In genomic region chr3:161096771-161097367, GRCh38 we compare ENCODE assay signal across 10 cellular contexts. TPM values are rescaled to one million over a fixed set of nuclear protein-coding genes. Genes with fewer than 3 reads are reported as not detected.
DNase-seq lines count a peak whose midpoint lies in the region; ATAC-seq and TF ChIP-seq lines count a peak whose summit lies in the region.
"Had no signal": no experiment of that assay in that cellular context is flagged by ENCODE, and none has a peak within 500 bp of the region (broad histone marks: within the 10 kb centered on the region; RNA-seq: fewer than 3 reads in every experiment).

No MANE protein-coding gene starts in this region.

- H3K4me1 ChIP-seq in psoas muscle (no peaks in the 10 kb centered on the region), transverse colon (no peaks in the 10 kb centered on the region)
- H3K4me1 ChIP-seq: BLaER1 had no signal

- H3K9me3 ChIP-seq in psoas muscle (no peaks in the 10 kb centered on the region), transverse colon (no peaks in the 10 kb centered on the region)
- H3K9me3 ChIP-seq: BLaER1 had no signal

- DNase-seq in NCI-H1417 (lab: John Stamatoyannopoulos, UW) (peak in 2 of 3 experiments; percentile 45 to 72), NCI-H1417 treated with DMSO at 0.1 percent for 48 hours (lab: John Stamatoyannopoulos, UW) (no peak), M059J (ENCODE audit: low read depth) (peak; percentile 44), lung microvascular endothelial cell (ENCODE audit: low read depth in 2 of 2) (peak; percentile 27 to 60), psoas muscle (no peak), SKM-1 (lab: John Stamatoyannopoulos, UW; ENCODE audit: unreplicated experiment) (no peak), transverse colon (no peak)
- DNase-seq in activated CD4-positive, alpha-beta T cell treated with anti-CD3 and anti-CD28 coated beads, Interleukin-2, amount 50 U/mL, for 1 hour, result peak; percentile 3

- no peak for ATAC-seq in psoas muscle

- H3K4me3 ChIP-seq in psoas muscle (no peak overlapping the region), transverse colon (no peak overlapping the region)
- H3K4me3 ChIP-seq: BLaER1, skin epidermis had no signal

- no peak for TF ChIP-seq EP300 in transverse colon (IDR thresholded peaks at IDR 0.05; ENCODE audit: low read depth)

- H3K36me3 ChIP-seq in psoas muscle (ENCODE audit: insufficient read depth in 1 of 2, low read depth in 1 of 2), result no peaks in the 10 kb centered on the region
- no peaks in the 10 kb centered on the region for H3K36me3 ChIP-seq in transverse colon
- H3K36me3 ChIP-seq: BLaER1 had no signal

- TF ChIP-seq POLR2A in transverse colon (IDR thresholded peaks at IDR 0.05), result no peak

- WGBS in psoas muscle, 3 donors, result 72 to 85% (median 82%) methylated on average over 7 of the region's 7 CpGs
- WGBS in transverse colon (ENCODE audit: low coverage in 1 of 2), 2 donors, result 60 to 76% methylated on average over 7 of the region's 7 CpGs

- no peak for TF ChIP-seq CTCF in psoas muscle (IDR thresholded peaks at IDR 0.05)
- peak in 1 of 5 experiments; percentile 21 for TF ChIP-seq CTCF in transverse colon (IDR thresholded peaks at IDR 0.05)

- in situ Hi-C loops in transverse colon (cut with MboI; ENCODE audit: low pct_ligation_motif_present in 1 of 4, low pct_unique_long_range_greater_than_20kb in 1 of 4, low sequenced_read_pairs in 3 of 4), result no loop called here

- intact Hi-C loops in psoas muscle (cut with DNase I), result no loop called here
- intact Hi-C loops in transverse colon (cut with DNase I; ENCODE audit: low total_unique reads), result no loop called here

- H3K27ac ChIP-seq in psoas muscle (no peak overlapping the region), transverse colon (no peak overlapping the region)
- H3K27ac ChIP-seq: BLaER1, skin epidermis had no signal

- H3K27me3 ChIP-seq in psoas muscle (ENCODE audit: insufficient read depth in 3 of 3, low read length in 2 of 3) (no peaks in the 10 kb centered on the region), transverse colon (no peaks in the 10 kb centered on the region)
- H3K27me3 ChIP-seq: BLaER1 had no signal

RNA-seq across cellular contexts. Expression of gene B3GALNT1, which starts 8.3 kb away (rescaled TPM):
- total RNA-seq in M059J (2014; rRNA removed; shearing (Covaris generic)), result 52.8 and 55.3 TPM in 2 replicates
- total RNA-seq in lung microvascular endothelial cell, result 6.3 and 8.7 TPM in 2 replicates
- 1 to 10 TPM in 2 of 4 donors, under 1 TPM in 2; 0.59 to 2.0 (median 1.2) TPM for total RNA-seq in psoas muscle
- polyA plus RNA-seq in psoas muscle, result under 1 TPM; 0.35 to 0.91 (median 0.74) TPM
- total RNA-seq in transverse colon, result 10 to 100 TPM in 1 of 4 donors, 1 to 10 TPM in 3; 1.3 to 15.3 (median 3.8) TPM

Comparison
In these comparisons a context has a peak if more than half of its experiments do, and no peak if none do; other contexts are left out.
1. DNase-seq: peak in NCI-H1417 (2 of 3), M059J (single experiment), activated CD4-positive, alpha-beta T cell treated with anti-CD3 and anti-CD28 coated beads, Interleukin-2, amount 50 U/mL, for 1 hour (single experiment) and lung microvascular endothelial cell (2 of 2); none in NCI-H1417 treated with DMSO at 0.1 percent for 48 hours (single experiment), psoas muscle (0 of 2), SKM-1 (single experiment) and transverse colon (single experiment).